Comparison of ENCODE assay signal across 2 cellular contexts in the genomic region with DNA sequence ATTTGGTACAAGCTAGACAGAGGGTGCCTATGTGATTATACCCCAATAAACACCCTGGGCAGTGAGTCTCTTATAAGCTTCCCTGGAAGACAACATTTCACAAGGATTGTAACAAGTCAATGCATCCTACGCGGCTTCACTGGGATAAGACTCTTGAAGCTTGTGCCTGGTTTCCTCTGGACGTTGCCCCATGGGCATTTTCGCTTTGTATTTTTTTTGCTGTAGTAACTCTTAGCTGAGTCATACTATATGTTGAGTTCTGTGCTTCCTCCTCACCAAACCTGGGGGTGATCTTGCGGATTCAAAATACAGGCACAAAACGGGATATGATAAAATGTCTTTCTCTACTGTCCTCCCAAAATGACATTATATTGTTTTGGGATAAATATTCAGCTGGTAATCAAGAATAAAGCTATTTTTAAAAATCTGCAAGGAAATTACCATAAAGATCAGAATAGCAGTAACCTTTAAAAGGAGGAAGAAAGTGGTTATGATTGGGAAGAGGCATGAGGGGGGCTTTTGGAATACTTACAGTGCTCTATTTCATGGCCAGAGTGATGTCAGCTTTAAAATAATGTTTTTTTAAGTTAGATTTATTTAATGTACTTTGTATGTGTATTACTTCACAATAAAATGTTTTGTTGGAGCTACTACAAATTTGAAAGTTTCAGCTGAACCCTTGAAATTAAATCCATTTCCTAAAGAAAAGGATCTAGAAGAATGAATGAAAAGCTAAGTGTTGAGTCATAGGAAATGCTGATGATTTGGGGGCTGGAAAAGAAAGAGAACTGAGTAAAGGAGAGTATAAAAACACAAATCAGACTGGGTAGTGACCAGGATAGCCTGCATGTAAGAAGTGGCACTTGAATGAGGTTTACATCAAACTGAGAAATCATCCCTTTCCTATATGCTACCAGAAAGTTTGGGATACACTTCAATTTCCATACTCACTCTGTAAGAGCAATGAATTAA.
TF ChIP-seq lines count a peak whose summit lies in the region.

No MANE protein-coding gene starts in this region.

TF ChIP-seq in IMR-90, 13 proteins besides CTCF, POLR2A, EP300 and RAD21:
- TF ChIP-seq RFX5 (IDR thresholded peaks at IDR 0.05; ENCODE audit: low read depth, low read length) = no peak
- no peak for TF ChIP-seq MAFK (IDR thresholded peaks at IDR 0.05; ENCODE audit: low read depth, low read length)
- TF ChIP-seq MXI1 (IDR thresholded peaks at IDR 0.05; ENCODE audit: borderline replicate concordance, low read depth, low read length) = no peak
- TF ChIP-seq, protein P1, sequence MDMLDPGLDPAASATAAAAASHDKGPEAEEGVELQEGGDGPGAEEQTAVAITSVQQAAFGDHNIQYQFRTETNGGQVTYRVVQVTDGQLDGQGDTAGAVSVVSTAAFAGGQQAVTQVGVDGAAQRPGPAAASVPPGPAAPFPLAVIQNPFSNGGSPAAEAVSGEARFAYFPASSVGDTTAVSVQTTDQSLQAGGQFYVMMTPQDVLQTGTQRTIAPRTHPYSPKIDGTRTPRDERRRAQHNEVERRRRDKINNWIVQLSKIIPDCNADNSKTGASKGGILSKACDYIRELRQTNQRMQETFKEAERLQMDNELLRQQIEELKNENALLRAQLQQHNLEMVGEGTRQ (IDR thresholded peaks at IDR 0.05; ENCODE audit: low read depth, low read length) = no peak
- no peak; the same call in 1 of the 2 replicates for TF ChIP-seq NFE2L2 (IDR thresholded peaks at IDR 0.05; ENCODE audit: low read depth, low read length)
- TF ChIP-seq, protein P2, sequence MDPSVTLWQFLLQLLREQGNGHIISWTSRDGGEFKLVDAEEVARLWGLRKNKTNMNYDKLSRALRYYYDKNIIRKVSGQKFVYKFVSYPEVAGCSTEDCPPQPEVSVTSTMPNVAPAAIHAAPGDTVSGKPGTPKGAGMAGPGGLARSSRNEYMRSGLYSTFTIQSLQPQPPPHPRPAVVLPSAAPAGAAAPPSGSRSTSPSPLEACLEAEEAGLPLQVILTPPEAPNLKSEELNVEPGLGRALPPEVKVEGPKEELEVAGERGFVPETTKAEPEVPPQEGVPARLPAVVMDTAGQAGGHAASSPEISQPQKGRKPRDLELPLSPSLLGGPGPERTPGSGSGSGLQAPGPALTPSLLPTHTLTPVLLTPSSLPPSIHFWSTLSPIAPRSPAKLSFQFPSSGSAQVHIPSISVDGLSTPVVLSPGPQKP (IDR thresholded peaks at IDR 0.05; ENCODE audit: borderline replicate concordance, low read depth, low read length) = no peak
- TF ChIP-seq CEBPB (IDR thresholded peaks at IDR 0.05; ENCODE audit: low read depth, low read length) = no peak
- TF ChIP-seq BHLHE40 (IDR thresholded peaks at IDR 0.05; ENCODE audit: low read depth, low read length) = no peak
- no peak for TF ChIP-seq SMC3 (IDR thresholded peaks at IDR 0.05; ENCODE audit: low read depth, low read length)
- TF ChIP-seq CHD1 (IDR thresholded peaks at IDR 0.05; ENCODE audit: low read depth, low read length) = no peak
- TF ChIP-seq FOS (IDR thresholded peaks at IDR 0.05; ENCODE audit: low read depth, low read length) = no peak
- TF ChIP-seq RCOR1 (IDR thresholded peaks at IDR 0.05; ENCODE audit: insufficient replicate concordance, low read length) = no peak
- no peak for TF ChIP-seq MAZ (IDR thresholded peaks at IDR 0.05; ENCODE audit: borderline replicate concordance, low read depth, low read length)

TF ChIP-seq in WTC11, 78 proteins besides CTCF, POLR2A, EP300 and RAD21:
- TF ChIP-seq GABPB1 (CRISPR knock-in tag; IDR thresholded peaks at IDR 0.05) = no peak
- TF ChIP-seq, protein P3, sequence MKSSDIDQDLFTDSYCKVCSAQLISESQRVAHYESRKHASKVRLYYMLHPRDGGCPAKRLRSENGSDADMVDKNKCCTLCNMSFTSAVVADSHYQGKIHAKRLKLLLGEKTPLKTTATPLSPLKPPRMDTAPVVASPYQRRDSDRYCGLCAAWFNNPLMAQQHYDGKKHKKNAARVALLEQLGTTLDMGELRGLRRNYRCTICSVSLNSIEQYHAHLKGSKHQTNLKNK (CRISPR knock-in tag; IDR thresholded peaks at IDR 0.05) = no peak
- no peak for TF ChIP-seq ZNF138 (CRISPR knock-in tag; conservative IDR thresholded peaks at IDR 0.05)
- TF ChIP-seq, protein P4, sequence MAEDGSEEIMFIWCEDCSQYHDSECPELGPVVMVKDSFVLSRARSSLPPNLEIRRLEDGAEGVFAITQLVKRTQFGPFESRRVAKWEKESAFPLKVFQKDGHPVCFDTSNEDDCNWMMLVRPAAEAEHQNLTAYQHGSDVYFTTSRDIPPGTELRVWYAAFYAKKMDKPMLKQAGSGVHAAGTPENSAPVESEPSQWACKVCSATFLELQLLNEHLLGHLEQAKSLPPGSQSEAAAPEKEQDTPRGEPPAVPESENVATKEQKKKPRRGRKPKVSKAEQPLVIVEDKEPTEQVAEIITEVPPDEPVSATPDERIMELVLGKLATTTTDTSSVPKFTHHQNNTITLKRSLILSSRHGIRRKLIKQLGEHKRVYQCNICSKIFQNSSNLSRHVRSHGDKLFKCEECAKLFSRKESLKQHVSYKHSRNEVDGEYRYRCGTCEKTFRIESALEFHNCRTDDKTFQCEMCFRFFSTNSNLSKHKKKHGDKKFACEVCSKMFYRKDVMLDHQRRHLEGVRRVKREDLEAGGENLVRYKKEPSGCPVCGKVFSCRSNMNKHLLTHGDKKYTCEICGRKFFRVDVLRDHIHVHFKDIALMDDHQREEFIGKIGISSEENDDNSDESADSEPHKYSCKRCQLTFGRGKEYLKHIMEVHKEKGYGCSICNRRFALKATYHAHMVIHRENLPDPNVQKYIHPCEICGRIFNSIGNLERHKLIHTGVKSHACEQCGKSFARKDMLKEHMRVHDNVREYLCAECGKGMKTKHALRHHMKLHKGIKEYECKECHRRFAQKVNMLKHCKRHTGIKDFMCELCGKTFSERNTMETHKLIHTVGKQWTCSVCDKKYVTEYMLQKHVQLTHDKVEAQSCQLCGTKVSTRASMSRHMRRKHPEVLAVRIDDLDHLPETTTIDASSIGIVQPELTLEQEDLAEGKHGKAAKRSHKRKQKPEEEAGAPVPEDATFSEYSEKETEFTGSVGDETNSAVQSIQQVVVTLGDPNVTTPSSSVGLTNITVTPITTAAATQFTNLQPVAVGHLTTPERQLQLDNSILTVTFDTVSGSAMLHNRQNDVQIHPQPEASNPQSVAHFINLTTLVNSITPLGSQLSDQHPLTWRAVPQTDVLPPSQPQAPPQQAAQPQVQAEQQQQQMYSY (CRISPR knock-in tag; IDR thresholded peaks at IDR 0.05) = no peak
- no peak for TF ChIP-seq JAZF1 (CRISPR knock-in tag; IDR thresholded peaks at IDR 0.05)
- no peak for TF ChIP-seq CBFB (CRISPR knock-in tag; IDR thresholded peaks at IDR 0.05; ENCODE audit: low read depth)
- TF ChIP-seq, protein P5, sequence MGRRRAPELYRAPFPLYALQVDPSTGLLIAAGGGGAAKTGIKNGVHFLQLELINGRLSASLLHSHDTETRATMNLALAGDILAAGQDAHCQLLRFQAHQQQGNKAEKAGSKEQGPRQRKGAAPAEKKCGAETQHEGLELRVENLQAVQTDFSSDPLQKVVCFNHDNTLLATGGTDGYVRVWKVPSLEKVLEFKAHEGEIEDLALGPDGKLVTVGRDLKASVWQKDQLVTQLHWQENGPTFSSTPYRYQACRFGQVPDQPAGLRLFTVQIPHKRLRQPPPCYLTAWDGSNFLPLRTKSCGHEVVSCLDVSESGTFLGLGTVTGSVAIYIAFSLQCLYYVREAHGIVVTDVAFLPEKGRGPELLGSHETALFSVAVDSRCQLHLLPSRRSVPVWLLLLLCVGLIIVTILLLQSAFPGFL (CRISPR knock-in tag; IDR thresholded peaks at IDR 0.05; ENCODE audit: borderline replicate concordance) = no peak
- TF ChIP-seq ZNF232 (CRISPR knock-in tag; IDR thresholded peaks at IDR 0.05) = no peak
- TF ChIP-seq NR2C2 (CRISPR knock-in tag; IDR thresholded peaks at IDR 0.05) = no peak
- TF ChIP-seq, protein P6, sequence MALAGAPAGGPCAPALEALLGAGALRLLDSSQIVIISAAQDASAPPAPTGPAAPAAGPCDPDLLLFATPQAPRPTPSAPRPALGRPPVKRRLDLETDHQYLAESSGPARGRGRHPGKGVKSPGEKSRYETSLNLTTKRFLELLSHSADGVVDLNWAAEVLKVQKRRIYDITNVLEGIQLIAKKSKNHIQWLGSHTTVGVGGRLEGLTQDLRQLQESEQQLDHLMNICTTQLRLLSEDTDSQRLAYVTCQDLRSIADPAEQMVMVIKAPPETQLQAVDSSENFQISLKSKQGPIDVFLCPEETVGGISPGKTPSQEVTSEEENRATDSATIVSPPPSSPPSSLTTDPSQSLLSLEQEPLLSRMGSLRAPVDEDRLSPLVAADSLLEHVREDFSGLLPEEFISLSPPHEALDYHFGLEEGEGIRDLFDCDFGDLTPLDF (CRISPR knock-in tag; IDR thresholded peaks at IDR 0.05) = no peak
- no peak for TF ChIP-seq MXD4 (CRISPR knock-in tag; IDR thresholded peaks at IDR 0.05; ENCODE audit: borderline replicate concordance)
- no peak for TF ChIP-seq GTF2I (CRISPR knock-in tag; conservative IDR thresholded peaks at IDR 0.05)
- TF ChIP-seq, protein P7, sequence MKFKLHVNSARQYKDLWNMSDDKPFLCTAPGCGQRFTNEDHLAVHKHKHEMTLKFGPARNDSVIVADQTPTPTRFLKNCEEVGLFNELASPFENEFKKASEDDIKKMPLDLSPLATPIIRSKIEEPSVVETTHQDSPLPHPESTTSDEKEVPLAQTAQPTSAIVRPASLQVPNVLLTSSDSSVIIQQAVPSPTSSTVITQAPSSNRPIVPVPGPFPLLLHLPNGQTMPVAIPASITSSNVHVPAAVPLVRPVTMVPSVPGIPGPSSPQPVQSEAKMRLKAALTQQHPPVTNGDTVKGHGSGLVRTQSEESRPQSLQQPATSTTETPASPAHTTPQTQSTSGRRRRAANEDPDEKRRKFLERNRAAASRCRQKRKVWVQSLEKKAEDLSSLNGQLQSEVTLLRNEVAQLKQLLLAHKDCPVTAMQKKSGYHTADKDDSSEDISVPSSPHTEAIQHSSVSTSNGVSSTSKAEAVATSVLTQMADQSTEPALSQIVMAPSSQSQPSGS (CRISPR knock-in tag; IDR thresholded peaks at IDR 0.05; ENCODE audit: borderline replicate concordance, low read depth) = no peak
- TF ChIP-seq ZNF121 (CRISPR knock-in tag; IDR thresholded peaks at IDR 0.05) = no peak
- TF ChIP-seq, protein P8, sequence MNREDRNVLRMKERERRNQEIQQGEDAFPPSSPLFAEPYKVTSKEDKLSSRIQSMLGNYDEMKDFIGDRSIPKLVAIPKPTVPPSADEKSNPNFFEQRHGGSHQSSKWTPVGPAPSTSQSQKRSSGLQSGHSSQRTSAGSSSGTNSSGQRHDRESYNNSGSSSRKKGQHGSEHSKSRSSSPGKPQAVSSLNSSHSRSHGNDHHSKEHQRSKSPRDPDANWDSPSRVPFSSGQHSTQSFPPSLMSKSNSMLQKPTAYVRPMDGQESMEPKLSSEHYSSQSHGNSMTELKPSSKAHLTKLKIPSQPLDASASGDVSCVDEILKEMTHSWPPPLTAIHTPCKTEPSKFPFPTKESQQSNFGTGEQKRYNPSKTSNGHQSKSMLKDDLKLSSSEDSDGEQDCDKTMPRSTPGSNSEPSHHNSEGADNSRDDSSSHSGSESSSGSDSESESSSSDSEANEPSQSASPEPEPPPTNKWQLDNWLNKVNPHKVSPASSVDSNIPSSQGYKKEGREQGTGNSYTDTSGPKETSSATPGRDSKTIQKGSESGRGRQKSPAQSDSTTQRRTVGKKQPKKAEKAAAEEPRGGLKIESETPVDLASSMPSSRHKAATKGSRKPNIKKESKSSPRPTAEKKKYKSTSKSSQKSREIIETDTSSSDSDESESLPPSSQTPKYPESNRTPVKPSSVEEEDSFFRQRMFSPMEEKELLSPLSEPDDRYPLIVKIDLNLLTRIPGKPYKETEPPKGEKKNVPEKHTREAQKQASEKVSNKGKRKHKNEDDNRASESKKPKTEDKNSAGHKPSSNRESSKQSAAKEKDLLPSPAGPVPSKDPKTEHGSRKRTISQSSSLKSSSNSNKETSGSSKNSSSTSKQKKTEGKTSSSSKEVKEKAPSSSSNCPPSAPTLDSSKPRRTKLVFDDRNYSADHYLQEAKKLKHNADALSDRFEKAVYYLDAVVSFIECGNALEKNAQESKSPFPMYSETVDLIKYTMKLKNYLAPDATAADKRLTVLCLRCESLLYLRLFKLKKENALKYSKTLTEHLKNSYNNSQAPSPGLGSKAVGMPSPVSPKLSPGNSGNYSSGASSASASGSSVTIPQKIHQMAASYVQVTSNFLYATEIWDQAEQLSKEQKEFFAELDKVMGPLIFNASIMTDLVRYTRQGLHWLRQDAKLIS (CRISPR knock-in tag; IDR thresholded peaks at IDR 0.05; ENCODE audit: borderline replicate concordance) = no peak
- TF ChIP-seq GRHL2 (CRISPR knock-in tag; IDR thresholded peaks at IDR 0.05; ENCODE audit: insufficient replicate concordance, severe bottlenecking) = no peak
- TF ChIP-seq, protein P9, sequence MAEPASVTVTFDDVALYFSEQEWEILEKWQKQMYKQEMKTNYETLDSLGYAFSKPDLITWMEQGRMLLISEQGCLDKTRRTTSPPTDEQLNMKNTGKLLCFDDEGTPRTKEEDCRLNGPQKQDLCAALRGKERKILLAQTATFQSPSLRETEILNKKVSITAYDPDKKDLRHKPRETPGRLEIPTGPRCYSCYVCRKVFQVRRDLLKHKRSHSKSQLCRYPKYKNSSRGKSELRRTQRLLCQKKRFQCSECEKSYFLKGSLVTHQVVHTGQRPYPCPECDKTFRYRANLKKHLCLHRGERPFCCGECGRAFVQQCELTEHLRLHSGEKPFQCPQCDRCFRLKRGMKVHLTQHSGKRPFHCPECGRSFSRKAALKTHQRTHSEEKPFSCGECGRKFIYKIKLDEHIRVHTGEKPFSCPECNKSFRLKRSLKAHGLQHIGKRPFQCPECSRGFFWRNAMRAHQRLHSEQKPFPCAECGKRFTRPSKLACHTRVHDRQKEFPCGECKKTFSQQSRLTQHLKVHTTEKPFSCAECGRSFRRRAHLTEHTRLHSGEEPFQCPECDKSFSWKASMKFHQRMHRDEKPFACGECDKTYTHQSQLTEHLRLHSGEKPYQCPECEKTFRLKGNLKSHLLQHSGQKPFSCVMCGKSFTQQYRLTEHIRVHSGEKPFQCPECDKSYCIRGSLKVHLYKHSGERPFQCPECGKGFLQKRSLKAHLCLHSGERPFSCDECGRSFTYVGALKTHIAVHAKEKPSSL (CRISPR knock-in tag; conservative IDR thresholded peaks at IDR 0.05) = no peak
- TF ChIP-seq, protein P10, sequence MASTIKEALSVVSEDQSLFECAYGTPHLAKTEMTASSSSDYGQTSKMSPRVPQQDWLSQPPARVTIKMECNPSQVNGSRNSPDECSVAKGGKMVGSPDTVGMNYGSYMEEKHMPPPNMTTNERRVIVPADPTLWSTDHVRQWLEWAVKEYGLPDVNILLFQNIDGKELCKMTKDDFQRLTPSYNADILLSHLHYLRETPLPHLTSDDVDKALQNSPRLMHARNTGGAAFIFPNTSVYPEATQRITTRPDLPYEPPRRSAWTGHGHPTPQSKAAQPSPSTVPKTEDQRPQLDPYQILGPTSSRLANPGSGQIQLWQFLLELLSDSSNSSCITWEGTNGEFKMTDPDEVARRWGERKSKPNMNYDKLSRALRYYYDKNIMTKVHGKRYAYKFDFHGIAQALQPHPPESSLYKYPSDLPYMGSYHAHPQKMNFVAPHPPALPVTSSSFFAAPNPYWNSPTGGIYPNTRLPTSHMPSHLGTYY (CRISPR knock-in tag; IDR thresholded peaks at IDR 0.05) = no peak
- TF ChIP-seq TP53 (CRISPR knock-in tag; IDR thresholded peaks at IDR 0.05) = no peak
